ENCODE assay signal across 8 cellular contexts in genomic region chr10:73625884-73626753, GRCh38.
DNase-seq lines count a peak whose midpoint lies in the region; ATAC-seq, FAIRE-seq and TF ChIP-seq lines count a peak whose summit lies in the region.

No MANE protein-coding gene starts in this region.

- peak overlapping the region; percentile 98 to 99 (median 99) for H3K27ac Mint-ChIP-seq in nephron

- no peaks in the 10 kb centered on the region for H3K9me3 Mint-ChIP-seq in nephron

- peak; percentile 99 for ATAC-seq in stimulated activated naive CD8-positive, alpha-beta T cell treated with anti-CD3 and anti-CD28 coated beads, Interleukin-15, Interleukin-2, amounts not matched to agents 100 U/mL and 50 U/mL, for 24 hours

- H3K27me3 Mint-ChIP-seq in nephron (ENCODE audit: low read depth): no peaks in the 10 kb centered on the region

- peak; percentile 96 for DNase-seq in ELF-1 (ENCODE audit: low read depth, low spot score)
- DNase-seq in H54 (ENCODE audit: insufficient read length, low spot score): peak; percentile 98
- peak; percentile 98 for DNase-seq in LoVo (ENCODE audit: low spot score)
- DNase-seq in RWPE1 (ENCODE audit: low spot score): peak; percentile 98
- DNase-seq in activated effector memory CD4-positive, alpha-beta T cell treated with Interleukin-2 at 50 U/mL for 16 hours: peak; percentile 82
- DNase-seq in fibroblast of the conjunctiva (ENCODE audit: low read depth): peak; percentile 96
- peak; percentile 91 for DNase-seq in stimulated activated naive CD8-positive, alpha-beta T cell treated with anti-CD3 and anti-CD28 coated beads, Interleukin-15, Interleukin-2, amounts not matched to agents 100 U/mL and 50 U/mL, for 24 hours

- CTCF ChIA-PET in RWPE1 (lab: Yijun Ruan, JAX): no interaction called here

- peaks cover 3% of the 10 kb centered on the region for H3K36me3 Mint-ChIP-seq in nephron (ENCODE audit: low read depth)

- peak; percentile 97 for FAIRE-seq in H54 (lab: Jason Lieb, UNC)

- POLR2A ChIA-PET in RWPE1 (lab: Yijun Ruan, JAX; ENCODE audit: low non-redundant PET): interaction anchor here (0.5 kb wide), 1 partner anchor 26 kb away, joined by 7 read pairs; no protein-coding TSS in a partner anchor

- TF ChIP-seq CTCF in RWPE1 (conservative IDR thresholded peaks at IDR 0.05; ENCODE audit: low read depth) (no peak), nephron (IDR thresholded peaks at IDR 0.05; ENCODE audit: unreplicated experiment in 3 of 3) (no peak)

- H3K27ac ChIP-seq in RWPE1: peak overlapping the region; percentile 80

- peaks cover 23% of the 10 kb centered on the region for H3K4me1 Mint-ChIP-seq in nephron

- peak overlapping the region; percentile 95 to 97 (median 96) for H3K4me3 Mint-ChIP-seq in nephron

- peak; percentile 70 for TF ChIP-seq POLR2A in H54 (IDR thresholded peaks at IDR 0.05; ENCODE audit: low read depth, low read length)

Comparison
In these comparisons a context has a peak if more than half of its experiments do, and no peak if none do; other contexts are left out.
1. Peak in every context shown above with its lines: DNase-seq, ATAC-seq and H3K27ac ChIP-seq.